Comparison of ENCODE assay signal across 12 cellular contexts in the genomic region with DNA sequence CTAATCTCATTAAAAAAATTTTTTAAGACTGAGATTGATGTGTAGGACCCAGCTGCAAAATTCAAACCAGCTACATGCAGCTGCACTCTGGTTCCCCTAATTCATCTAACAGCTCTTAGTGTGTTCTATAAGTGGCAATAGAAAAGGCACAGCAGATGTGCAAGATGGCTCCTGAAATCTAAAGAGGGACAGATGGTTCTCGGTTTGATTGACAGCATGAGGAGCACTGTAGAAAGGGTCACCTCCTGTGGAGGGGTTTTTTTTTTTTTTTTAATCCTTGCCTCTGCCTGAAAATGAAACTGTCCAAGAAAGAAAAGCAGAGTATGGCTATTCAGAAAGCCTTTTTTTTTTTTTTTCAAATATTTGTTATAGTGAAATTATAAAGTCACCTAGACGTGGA. TPM values are rescaled to one million over a fixed set of nuclear protein-coding genes. Genes with fewer than 3 reads are reported as not detected.
DNase-seq lines count a peak whose midpoint lies in the region; ATAC-seq lines count a peak whose summit lies in the region.
"Had no signal": no experiment of that assay in that cellular context is flagged by ENCODE, and none has a peak within 500 bp of the region (broad histone marks: within the 10 kb centered on the region; RNA-seq: fewer than 3 reads in every experiment).

No MANE protein-coding gene starts in this region.

- peak; percentile 46 for DNase-seq in Jurkat, Clone E6-1 (ENCODE audit: low read depth, low spot score)
- DNase-seq in OCI-M1 (lab: John Stamatoyannopoulos, UW) (peak; percentile 39), COLO668 (lab: John Stamatoyannopoulos, UW; ENCODE audit: unreplicated experiment) (no peak)
- no peak for DNase-seq in stimulated activated CD4-positive, alpha-beta T cell treated with anti-CD3 and anti-CD28 coated beads, Interleukin-12 subunit alpha, Interleukin-12 subunit beta, amount 100 ng/mL, for 4 hours
- DNase-seq: NCI-H774 had no signal

- peak; percentile 84 for ATAC-seq in GM18519 (IDR thresholded peaks at IDR 0.05; ENCODE audit: low FRiP score, unreplicated experiment)
- peak; percentile 87 for ATAC-seq in GM21717 (IDR thresholded peaks at IDR 0.05; ENCODE audit: unreplicated experiment)
- no peak for ATAC-seq in HG03571 (IDR thresholded peaks at IDR 0.05; ENCODE audit: unreplicated experiment)
- no peak for ATAC-seq in GM19452 (IDR thresholded peaks at IDR 0.05; ENCODE audit: unreplicated experiment)
- ATAC-seq: activated CD4-positive, CD25-positive, alpha-beta regulatory T cell treated with anti-CD3 and anti-CD28 coated beads, Interleukin-2, amount 50 U/mL, for 24 hours had no signal

- no peak overlapping the region for H3K4me3 ChIP-seq in Jurkat, Clone E6-1 (ENCODE audit: low read length)
- H3K4me3 ChIP-seq: ascending aorta, lung had no signal

RNA-seq across cellular contexts. Expression of a gene that starts 16.9 kb away (rescaled TPM):
- polyA plus RNA-seq in Jurkat, Clone E6-1 (2012; ENCODE audit: insufficient read depth, insufficient read length) = 128 TPM

RNA-seq across cellular contexts. Expression of a gene that starts 33.9 kb away (rescaled TPM):
- polyA plus RNA-seq in Jurkat, Clone E6-1 (2012; ENCODE audit: insufficient read depth, insufficient read length) = 41.2 TPM

Comparison
In these comparisons a context has a peak if more than half of its experiments do, and no peak if none do; other contexts are left out.
1. ATAC-seq: peak in GM18519 (single experiment) and GM21717 (single experiment); none in HG03571 (single experiment) and GM19452 (single experiment).
2. DNase-seq: peak in Jurkat, Clone E6-1 (single experiment) and OCI-M1 (single experiment); none in stimulated activated CD4-positive, alpha-beta T cell treated with anti-CD3 and anti-CD28 coated beads, Interleukin-12 subunit alpha, Interleukin-12 subunit beta, amount 100 ng/mL, for 4 hours (single experiment) and COLO668 (single experiment).